In genomic region chr5:74328221-74328630, GRCh38 we compare ENCODE assay signal across 2 cellular contexts.
TF ChIP-seq lines count a peak whose summit lies in the region.

No MANE protein-coding gene starts in this region.

TF ChIP-seq in HCT116, 20 proteins besides CTCF, POLR2A, EP300 and RAD21 (continued from another document):
- TF ChIP-seq ZBTB33 (IDR thresholded peaks at IDR 0.05; ENCODE audit: extremely low read depth, insufficient replicate concordance, low read length) (no peak), TCF7L2 (IDR thresholded peaks at IDR 0.05; ENCODE audit: borderline replicate concordance, extremely low read depth, insufficient read depth, insufficient read length) (no peak), ELF1 (IDR thresholded peaks at IDR 0.05; ENCODE audit: borderline replicate concordance, low read depth) (no peak)
TF ChIP-seq in HCT116: peak in this region for 0.

TF ChIP-seq in SK-N-SH treated with all-trans-retinoic acid at 6 μM for 48 hours, 23 proteins besides CTCF, POLR2A, EP300 and RAD21 (continued from another document):
- TF ChIP-seq TSHZ2 (CRISPR knock-in tag; IDR thresholded peaks at IDR 0.05) (no peak), SNAI2 (CRISPR knock-in tag; IDR thresholded peaks at IDR 0.05) (no peak), GLIS3 (CRISPR knock-in tag; IDR thresholded peaks at IDR 0.05) (no peak), ESRRG (CRISPR knock-in tag; IDR thresholded peaks at IDR 0.05) (no peak), TOX (CRISPR knock-in tag; IDR thresholded peaks at IDR 0.05; ENCODE audit: borderline replicate concordance) (no peak), PATZ1 (CRISPR knock-in tag; IDR thresholded peaks at IDR 0.05; ENCODE audit: borderline replicate concordance) (no peak), ZFP3 (CRISPR knock-in tag; IDR thresholded peaks at IDR 0.05) (no peak)
TF ChIP-seq in SK-N-SH treated with all-trans-retinoic acid at 6 μM for 48 hours: peak in this region for 0.
